8 cellular contexts compared by ENCODE assay signal in the genomic region with DNA sequence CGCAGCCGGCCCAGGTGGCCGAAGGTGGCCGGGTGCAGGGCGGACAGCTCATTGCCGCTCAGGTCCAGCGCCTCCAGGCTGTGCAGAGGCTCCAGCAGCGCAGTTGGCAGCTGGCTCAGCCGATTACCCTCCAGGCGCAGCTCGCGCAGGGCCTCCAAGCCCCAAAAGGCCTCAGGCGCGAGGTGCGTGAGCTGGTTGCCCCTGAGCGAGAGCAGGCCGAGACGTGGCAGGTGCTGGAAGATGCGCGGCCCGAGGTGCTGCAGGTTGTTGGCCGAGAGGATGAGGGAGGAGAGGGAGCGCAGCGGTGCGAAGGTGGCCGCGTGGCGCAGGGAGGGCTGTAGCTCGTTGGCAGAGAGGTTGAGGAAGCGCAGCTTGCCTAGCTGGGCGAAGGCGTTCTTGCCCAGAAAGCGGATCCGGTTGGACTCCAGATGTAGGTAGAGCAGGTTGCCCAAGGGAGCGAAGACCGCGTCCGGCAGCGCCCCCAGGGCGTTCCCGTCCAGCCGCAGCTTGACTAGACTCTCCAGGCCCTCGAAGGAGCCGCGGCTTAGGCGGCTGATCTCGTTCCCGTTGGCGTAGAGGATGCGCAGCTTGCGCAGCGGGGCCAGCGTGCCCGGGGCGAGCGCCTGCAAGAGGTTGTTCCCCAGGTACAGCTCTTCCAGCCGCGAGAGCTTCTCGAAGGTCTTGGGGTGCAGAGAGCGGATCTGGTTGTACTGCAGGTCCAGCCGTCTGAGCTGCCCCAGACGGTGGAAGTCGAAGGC. TPM values are rescaled to one million over a fixed set of nuclear protein-coding genes. Genes with fewer than 3 reads are reported as not detected.
DNase-seq lines count a peak whose midpoint lies in the region; ATAC-seq and TF ChIP-seq lines count a peak whose summit lies in the region.

No MANE protein-coding gene starts in this region.

- no peak for TF ChIP-seq EP300 in stomach (IDR thresholded peaks at IDR 0.05)

- 2 to 6% (median 4%) methylated on average over 34 to 63 of the region's 63 CpGs for WGBS in stomach, 5 donors

- H3K9me3 ChIP-seq in BLaER1 (peaks cover 25% of the 10 kb centered on the region), breast epithelium (no peaks in the 10 kb centered on the region), stomach (no peaks in the 10 kb centered on the region)

- H4K20me1 ChIP-seq in BLaER1 = no peaks in the 10 kb centered on the region

- TF ChIP-seq POLR2A in breast epithelium (IDR thresholded peaks at IDR 0.05) (no peak), stomach (IDR thresholded peaks at IDR 0.05) (no peak)

- H3K4me2 ChIP-seq in BLaER1 = peak overlapping the region; percentile 90

- H3K4me3 ChIP-seq in BLaER1 = peak overlapping the region; percentile 66
- H3K4me3 ChIP-seq in breast epithelium = peak overlapping the region; percentile 52 to 90 (median 71)
- H3K4me3 ChIP-seq in kidney epithelial cell (ENCODE audit: low read depth, low read length) = peak overlapping the region; percentile 48
- peak overlapping the region; percentile 49 to 63 (median 58) for H3K4me3 ChIP-seq in stomach

- H3K27ac ChIP-seq in BLaER1 (peak overlapping the region; percentile 79; the same call in 1 of the 2 replicates), breast epithelium (peak overlapping the region; percentile 87 to 94), stomach (peak overlapping the region; percentile 30 to 79 (median 70))

- intact Hi-C loops in breast epithelium (cut with DNase I; ENCODE audit: low total_unique reads) = no loop called here
- intact Hi-C loops in stomach (cut with DNase I; ENCODE audit: low total_unique reads) = no loop called here

- H3K27me3 ChIP-seq in BLaER1 = peaks cover 30% of the 10 kb centered on the region
- no peaks in the 10 kb centered on the region for H3K27me3 ChIP-seq in breast epithelium
- peaks cover 41% of the 10 kb centered on the region for H3K27me3 ChIP-seq in kidney epithelial cell (ENCODE audit: control insufficient read depth, insufficient read depth, low read length)
- H3K27me3 ChIP-seq in stomach = peaks cover 0 to 43% (median 28%) of the 10 kb centered on the region in 3 donors

- no peak for ATAC-seq in HG03175 (IDR thresholded peaks at IDR 0.05; ENCODE audit: unreplicated experiment)

- DNase-seq in NCI-H1092 (lab: John Stamatoyannopoulos, UW) = peak; percentile 49
- DNase-seq in breast epithelium (ENCODE audit: low spot score in 2 of 2) = peak; percentile 33 to 54
- DNase-seq in kidney epithelial cell (ENCODE audit: low read depth) = no peak
- DNase-seq in stomach = no peak
- no peak for DNase-seq in HuH-7.5 (ENCODE audit: low spot score)
- DNase-seq in AML-193 (lab: John Stamatoyannopoulos, UW) = no peak

- H3K4me1 ChIP-seq in BLaER1 (peaks cover 69% of the 10 kb centered on the region), breast epithelium (peaks cover 5 to 20% of the 10 kb centered on the region in 2 donors), stomach (peaks cover 33 to 60% (median 49%) of the 10 kb centered on the region in 4 donors)

- no peak for TF ChIP-seq CTCF in breast epithelium (IDR thresholded peaks at IDR 0.05)
- TF ChIP-seq CTCF in kidney epithelial cell (IDR thresholded peaks at IDR 0.05; ENCODE audit: insufficient read depth, low read length, poor library complexity, severe bottlenecking) = no peak
- TF ChIP-seq CTCF in stomach (IDR thresholded peaks at IDR 0.05) = no peak

- H3K9ac ChIP-seq in BLaER1 = peak overlapping the region; percentile 46; the same call in 1 of the 2 replicates

- H3K36me3 ChIP-seq in BLaER1 = no peaks in the 10 kb centered on the region
- no peaks in the 10 kb centered on the region for H3K36me3 ChIP-seq in breast epithelium
- H3K36me3 ChIP-seq in kidney epithelial cell (ENCODE audit: control insufficient read depth, insufficient read depth, low read length) = no peaks in the 10 kb centered on the region
- no peaks in the 10 kb centered on the region for H3K36me3 ChIP-seq in stomach

RNA-seq across cellular contexts. Expression of gene TRIL, which starts 0.9 kb away (rescaled TPM):
- total RNA-seq in breast epithelium = 1 to 10 TPM in 2 of 3 donors, under 1 TPM in 1; 0.48 to 8.3 (median 8.2) TPM
- total RNA-seq in kidney epithelial cell = 0.75 and 1.3 TPM in 2 replicates
- 10 to 100 TPM in 1 of 5 donors, 1 to 10 TPM in 3, not detected in 1; 1.3 to 26.1 (median 5.6) TPM for total RNA-seq in stomach
- polyA plus RNA-seq in stomach = 1 to 10 TPM in 2 of 3 donors, under 1 TPM in 1; 0.92 to 1.3 (median 1.1) TPM

Comparison
In these comparisons a context has a peak if more than half of its experiments do, and no peak if none do; other contexts are left out.
1. DNase-seq: peak in NCI-H1092 (single experiment) and breast epithelium (2 of 2); none in kidney epithelial cell (single experiment), stomach (single experiment), HuH-7.5 (single experiment) and AML-193 (0 of 2).
2. Peak in every context shown above with its lines, with median percentiles within 50 percentile points of each other: H3K27ac ChIP-seq and H3K4me3 ChIP-seq.